1 cellular context compared by ENCODE assay signal in the genomic region with DNA sequence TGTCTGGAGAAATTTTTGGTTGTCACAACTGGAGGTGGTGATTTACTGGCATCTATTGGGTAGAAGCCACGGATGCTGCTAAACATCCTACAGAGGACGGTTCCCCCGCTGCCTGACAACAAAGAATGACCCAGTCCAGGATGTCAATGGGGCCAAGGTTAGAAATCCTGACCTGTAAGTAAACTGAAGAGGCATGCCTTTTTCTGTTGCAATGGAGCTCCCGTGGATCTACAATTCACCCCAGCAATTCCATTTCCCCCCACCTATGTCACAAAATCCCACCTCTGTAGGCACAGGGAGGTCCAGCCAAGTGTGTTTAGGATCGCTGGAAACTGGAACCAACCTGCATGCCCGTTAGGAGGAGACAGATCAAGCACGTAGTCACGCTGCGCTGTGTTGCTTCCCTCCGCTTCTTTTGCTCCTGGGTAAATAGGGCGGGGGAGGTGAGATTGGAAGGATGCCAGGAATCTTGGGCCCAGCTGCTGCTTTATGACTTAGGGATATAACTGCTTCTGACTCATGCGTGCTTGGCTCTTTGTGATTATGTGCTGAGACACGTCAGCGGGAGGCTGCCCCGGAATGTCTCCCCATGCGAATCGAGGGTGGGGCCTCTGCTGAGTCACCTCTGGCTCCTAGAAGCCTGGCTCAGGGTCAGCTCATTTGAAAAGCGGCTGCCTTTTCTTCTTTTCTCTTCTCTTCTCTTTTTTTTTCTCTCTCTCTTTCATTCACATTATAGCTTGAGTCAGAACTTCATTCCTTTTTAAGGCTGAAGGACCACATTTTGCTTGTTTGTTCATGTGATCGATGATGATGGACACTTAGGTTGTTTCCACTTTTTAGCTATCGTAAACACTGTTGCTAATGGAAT.
TF ChIP-seq lines count a peak whose summit lies in the region.

No MANE protein-coding gene starts in this region.

TF ChIP-seq in HEK293, 187 proteins besides CTCF, POLR2A, EP300 and RAD21 (continued from another document and continues in another):
- peak; percentile 88; the same call in 1 of the 2 replicates for TF ChIP-seq ZNF391 (tag by site-specific recombination; IDR thresholded peaks at IDR 0.05; ENCODE audit: borderline replicate concordance, low read depth)
- TF ChIP-seq ZNF366 (tag by site-specific recombination; conservative IDR thresholded peaks at IDR 0.05), result peak; percentile 95
- TF ChIP-seq, protein P1, sequence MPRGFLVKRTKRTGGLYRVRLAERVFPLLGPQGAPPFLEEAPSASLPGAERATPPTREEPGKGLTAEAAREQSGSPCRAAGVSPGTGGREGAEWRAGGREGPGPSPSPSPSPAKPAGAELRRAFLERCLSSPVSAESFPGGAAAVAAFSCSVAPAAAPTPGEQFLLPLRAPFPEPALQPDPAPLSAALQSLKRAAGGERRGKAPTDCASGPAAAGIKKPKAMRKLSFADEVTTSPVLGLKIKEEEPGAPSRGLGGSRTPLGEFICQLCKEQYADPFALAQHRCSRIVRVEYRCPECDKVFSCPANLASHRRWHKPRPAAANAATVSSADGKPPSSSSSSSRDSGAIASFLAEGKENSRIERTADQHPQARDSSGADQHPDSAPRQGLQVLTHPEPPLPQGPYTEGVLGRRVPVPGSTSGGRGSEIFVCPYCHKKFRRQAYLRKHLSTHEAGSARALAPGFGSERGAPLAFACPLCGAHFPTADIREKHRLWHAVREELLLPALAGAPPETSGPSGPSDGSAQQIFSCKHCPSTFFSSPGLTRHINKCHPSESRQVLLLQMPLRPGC (tag by site-specific recombination; IDR thresholded peaks at IDR 0.05), result peak; percentile 100
- TF ChIP-seq ZNF350 (tag by site-specific recombination; IDR thresholded peaks at IDR 0.05), result no peak
- TF ChIP-seq ZNF785 (tag by site-specific recombination; IDR thresholded peaks at IDR 0.05), result no peak
- TF ChIP-seq ZNF610 (tag by site-specific recombination; IDR thresholded peaks at IDR 0.05; ENCODE audit: borderline replicate concordance), result peak; percentile 88
- TF ChIP-seq ZBTB48 (tag by site-specific recombination; IDR thresholded peaks at IDR 0.05), result peak; percentile 90
- no peak for TF ChIP-seq ZNF404 (tag by site-specific recombination; IDR thresholded peaks at IDR 0.05)
- TF ChIP-seq ZNF274 (IDR thresholded peaks at IDR 0.05; ENCODE audit: low read length), result no peak
- no peak for TF ChIP-seq ZNF274 (tag by site-specific recombination; IDR thresholded peaks at IDR 0.05; ENCODE audit: borderline replicate concordance)
- TF ChIP-seq ZNF529 (tag by site-specific recombination; IDR thresholded peaks at IDR 0.05; ENCODE audit: insufficient replicate concordance), result peak; percentile 25
- TF ChIP-seq ZXDB (tag by site-specific recombination; IDR thresholded peaks at IDR 0.05), result peak; percentile 97
- peak; percentile 95 for TF ChIP-seq ZBTB8A (tag by site-specific recombination; IDR thresholded peaks at IDR 0.05)
- no peak for TF ChIP-seq ZNF677 (tag by site-specific recombination; IDR thresholded peaks at IDR 0.05)
- peak; percentile 87 for TF ChIP-seq ZNF843 (tag by site-specific recombination; IDR thresholded peaks at IDR 0.05)
- TF ChIP-seq, protein P2, sequence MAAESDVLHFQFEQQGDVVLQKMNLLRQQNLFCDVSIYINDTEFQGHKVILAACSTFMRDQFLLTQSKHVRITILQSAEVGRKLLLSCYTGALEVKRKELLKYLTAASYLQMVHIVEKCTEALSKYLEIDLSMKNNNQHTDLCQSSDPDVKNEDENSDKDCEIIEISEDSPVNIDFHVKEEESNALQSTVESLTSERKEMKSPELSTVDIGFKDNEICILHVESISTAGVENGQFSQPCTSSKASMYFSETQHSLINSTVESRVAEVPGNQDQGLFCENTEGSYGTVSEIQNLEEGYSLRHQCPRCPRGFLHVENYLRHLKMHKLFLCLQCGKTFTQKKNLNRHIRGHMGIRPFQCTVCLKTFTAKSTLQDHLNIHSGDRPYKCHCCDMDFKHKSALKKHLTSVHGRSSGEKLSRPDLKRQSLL (tag by site-specific recombination; IDR thresholded peaks at IDR 0.05), result peak; percentile 46; the same call in 1 of the 2 replicates
- TF ChIP-seq ZNF169 (tag by site-specific recombination; IDR thresholded peaks at IDR 0.05), result no peak
- TF ChIP-seq, protein P3, sequence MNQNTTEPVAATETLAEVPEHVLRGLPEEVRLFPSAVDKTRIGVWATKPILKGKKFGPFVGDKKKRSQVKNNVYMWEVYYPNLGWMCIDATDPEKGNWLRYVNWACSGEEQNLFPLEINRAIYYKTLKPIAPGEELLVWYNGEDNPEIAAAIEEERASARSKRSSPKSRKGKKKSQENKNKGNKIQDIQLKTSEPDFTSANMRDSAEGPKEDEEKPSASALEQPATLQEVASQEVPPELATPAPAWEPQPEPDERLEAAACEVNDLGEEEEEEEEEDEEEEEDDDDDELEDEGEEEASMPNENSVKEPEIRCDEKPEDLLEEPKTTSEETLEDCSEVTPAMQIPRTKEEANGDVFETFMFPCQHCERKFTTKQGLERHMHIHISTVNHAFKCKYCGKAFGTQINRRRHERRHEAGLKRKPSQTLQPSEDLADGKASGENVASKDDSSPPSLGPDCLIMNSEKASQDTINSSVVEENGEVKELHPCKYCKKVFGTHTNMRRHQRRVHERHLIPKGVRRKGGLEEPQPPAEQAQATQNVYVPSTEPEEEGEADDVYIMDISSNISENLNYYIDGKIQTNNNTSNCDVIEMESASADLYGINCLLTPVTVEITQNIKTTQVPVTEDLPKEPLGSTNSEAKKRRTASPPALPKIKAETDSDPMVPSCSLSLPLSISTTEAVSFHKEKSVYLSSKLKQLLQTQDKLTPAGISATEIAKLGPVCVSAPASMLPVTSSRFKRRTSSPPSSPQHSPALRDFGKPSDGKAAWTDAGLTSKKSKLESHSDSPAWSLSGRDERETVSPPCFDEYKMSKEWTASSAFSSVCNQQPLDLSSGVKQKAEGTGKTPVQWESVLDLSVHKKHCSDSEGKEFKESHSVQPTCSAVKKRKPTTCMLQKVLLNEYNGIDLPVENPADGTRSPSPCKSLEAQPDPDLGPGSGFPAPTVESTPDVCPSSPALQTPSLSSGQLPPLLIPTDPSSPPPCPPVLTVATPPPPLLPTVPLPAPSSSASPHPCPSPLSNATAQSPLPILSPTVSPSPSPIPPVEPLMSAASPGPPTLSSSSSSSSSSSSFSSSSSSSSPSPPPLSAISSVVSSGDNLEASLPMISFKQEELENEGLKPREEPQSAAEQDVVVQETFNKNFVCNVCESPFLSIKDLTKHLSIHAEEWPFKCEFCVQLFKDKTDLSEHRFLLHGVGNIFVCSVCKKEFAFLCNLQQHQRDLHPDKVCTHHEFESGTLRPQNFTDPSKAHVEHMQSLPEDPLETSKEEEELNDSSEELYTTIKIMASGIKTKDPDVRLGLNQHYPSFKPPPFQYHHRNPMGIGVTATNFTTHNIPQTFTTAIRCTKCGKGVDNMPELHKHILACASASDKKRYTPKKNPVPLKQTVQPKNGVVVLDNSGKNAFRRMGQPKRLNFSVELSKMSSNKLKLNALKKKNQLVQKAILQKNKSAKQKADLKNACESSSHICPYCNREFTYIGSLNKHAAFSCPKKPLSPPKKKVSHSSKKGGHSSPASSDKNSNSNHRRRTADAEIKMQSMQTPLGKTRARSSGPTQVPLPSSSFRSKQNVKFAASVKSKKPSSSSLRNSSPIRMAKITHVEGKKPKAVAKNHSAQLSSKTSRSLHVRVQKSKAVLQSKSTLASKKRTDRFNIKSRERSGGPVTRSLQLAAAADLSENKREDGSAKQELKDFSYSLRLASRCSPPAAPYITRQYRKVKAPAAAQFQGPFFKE (tag by site-specific recombination; IDR thresholded peaks at IDR 0.05; ENCODE audit: borderline replicate concordance), result no peak
- 0 out of 2 replicates have a peak, but pooled peaks have one; percentile 49 for TF ChIP-seq MZF1 (tag by site-specific recombination; IDR thresholded peaks at IDR 0.05; ENCODE audit: borderline replicate concordance)
- TF ChIP-seq ZNF549 (tag by site-specific recombination; IDR thresholded peaks at IDR 0.05), result no peak
- no peak for TF ChIP-seq ZNF792 (tag by site-specific recombination; IDR thresholded peaks at IDR 0.05)
- TF ChIP-seq, protein P4, sequence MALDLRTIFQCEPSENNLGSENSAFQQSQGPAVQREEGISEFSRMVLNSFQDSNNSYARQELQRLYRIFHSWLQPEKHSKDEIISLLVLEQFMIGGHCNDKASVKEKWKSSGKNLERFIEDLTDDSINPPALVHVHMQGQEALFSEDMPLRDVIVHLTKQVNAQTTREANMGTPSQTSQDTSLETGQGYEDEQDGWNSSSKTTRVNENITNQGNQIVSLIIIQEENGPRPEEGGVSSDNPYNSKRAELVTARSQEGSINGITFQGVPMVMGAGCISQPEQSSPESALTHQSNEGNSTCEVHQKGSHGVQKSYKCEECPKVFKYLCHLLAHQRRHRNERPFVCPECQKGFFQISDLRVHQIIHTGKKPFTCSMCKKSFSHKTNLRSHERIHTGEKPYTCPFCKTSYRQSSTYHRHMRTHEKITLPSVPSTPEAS (tag by site-specific recombination; IDR thresholded peaks at IDR 0.05), result peak; percentile 45
- TF ChIP-seq ZNF184 (tag by site-specific recombination; IDR thresholded peaks at IDR 0.05), result peak; percentile 94
- TF ChIP-seq ZBTB1 (tag by site-specific recombination; IDR thresholded peaks at IDR 0.05), result peak; percentile 65; the same call in 1 of the 2 replicates
- no peak for TF ChIP-seq ZNF555 (tag by site-specific recombination; conservative IDR thresholded peaks at IDR 0.05)
- no peak for TF ChIP-seq ZNF777 (tag by site-specific recombination; IDR thresholded peaks at IDR 0.05; ENCODE audit: borderline replicate concordance)
- no peak for TF ChIP-seq REPIN1 (tag by site-specific recombination; IDR thresholded peaks at IDR 0.05; ENCODE audit: low read depth)
- TF ChIP-seq ZNF561 (tag by site-specific recombination; IDR thresholded peaks at IDR 0.05; ENCODE audit: borderline replicate concordance), result peak; percentile 99
- TF ChIP-seq, protein P5, sequence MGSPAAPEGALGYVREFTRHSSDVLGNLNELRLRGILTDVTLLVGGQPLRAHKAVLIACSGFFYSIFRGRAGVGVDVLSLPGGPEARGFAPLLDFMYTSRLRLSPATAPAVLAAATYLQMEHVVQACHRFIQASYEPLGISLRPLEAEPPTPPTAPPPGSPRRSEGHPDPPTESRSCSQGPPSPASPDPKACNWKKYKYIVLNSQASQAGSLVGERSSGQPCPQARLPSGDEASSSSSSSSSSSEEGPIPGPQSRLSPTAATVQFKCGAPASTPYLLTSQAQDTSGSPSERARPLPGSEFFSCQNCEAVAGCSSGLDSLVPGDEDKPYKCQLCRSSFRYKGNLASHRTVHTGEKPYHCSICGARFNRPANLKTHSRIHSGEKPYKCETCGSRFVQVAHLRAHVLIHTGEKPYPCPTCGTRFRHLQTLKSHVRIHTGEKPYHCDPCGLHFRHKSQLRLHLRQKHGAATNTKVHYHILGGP (tag by site-specific recombination; IDR thresholded peaks at IDR 0.05), result no peak; the same call in 1 of the 2 replicates
- TF ChIP-seq IKZF3 (tag by site-specific recombination; IDR thresholded peaks at IDR 0.05), result peak; percentile 98
- no peak for TF ChIP-seq ZNF514 (tag by site-specific recombination; IDR thresholded peaks at IDR 0.05)
- no peak for TF ChIP-seq ZNF626 (tag by site-specific recombination; IDR thresholded peaks at IDR 0.05)
- peak; percentile 77 for TF ChIP-seq ZNF76 (tag by site-specific recombination; IDR thresholded peaks at IDR 0.05; ENCODE audit: borderline replicate concordance, low read depth)
- TF ChIP-seq ZNF354C (tag by site-specific recombination; IDR thresholded peaks at IDR 0.05; ENCODE audit: borderline replicate concordance, low read depth), result no peak
- TF ChIP-seq ZEB2 (tag by site-specific recombination; IDR thresholded peaks at IDR 0.05), result peak; percentile 99
- TF ChIP-seq ZNF48 (tag by site-specific recombination; IDR thresholded peaks at IDR 0.05), result no peak
- TF ChIP-seq HOXD13 (CRISPR knock-in tag; IDR thresholded peaks at IDR 0.05; ENCODE audit: borderline replicate concordance), result peak; percentile 87; the same call in 1 of the 2 replicates
- no peak for TF ChIP-seq ZNF707 (tag by site-specific recombination; IDR thresholded peaks at IDR 0.05)
- TF ChIP-seq, protein P6, sequence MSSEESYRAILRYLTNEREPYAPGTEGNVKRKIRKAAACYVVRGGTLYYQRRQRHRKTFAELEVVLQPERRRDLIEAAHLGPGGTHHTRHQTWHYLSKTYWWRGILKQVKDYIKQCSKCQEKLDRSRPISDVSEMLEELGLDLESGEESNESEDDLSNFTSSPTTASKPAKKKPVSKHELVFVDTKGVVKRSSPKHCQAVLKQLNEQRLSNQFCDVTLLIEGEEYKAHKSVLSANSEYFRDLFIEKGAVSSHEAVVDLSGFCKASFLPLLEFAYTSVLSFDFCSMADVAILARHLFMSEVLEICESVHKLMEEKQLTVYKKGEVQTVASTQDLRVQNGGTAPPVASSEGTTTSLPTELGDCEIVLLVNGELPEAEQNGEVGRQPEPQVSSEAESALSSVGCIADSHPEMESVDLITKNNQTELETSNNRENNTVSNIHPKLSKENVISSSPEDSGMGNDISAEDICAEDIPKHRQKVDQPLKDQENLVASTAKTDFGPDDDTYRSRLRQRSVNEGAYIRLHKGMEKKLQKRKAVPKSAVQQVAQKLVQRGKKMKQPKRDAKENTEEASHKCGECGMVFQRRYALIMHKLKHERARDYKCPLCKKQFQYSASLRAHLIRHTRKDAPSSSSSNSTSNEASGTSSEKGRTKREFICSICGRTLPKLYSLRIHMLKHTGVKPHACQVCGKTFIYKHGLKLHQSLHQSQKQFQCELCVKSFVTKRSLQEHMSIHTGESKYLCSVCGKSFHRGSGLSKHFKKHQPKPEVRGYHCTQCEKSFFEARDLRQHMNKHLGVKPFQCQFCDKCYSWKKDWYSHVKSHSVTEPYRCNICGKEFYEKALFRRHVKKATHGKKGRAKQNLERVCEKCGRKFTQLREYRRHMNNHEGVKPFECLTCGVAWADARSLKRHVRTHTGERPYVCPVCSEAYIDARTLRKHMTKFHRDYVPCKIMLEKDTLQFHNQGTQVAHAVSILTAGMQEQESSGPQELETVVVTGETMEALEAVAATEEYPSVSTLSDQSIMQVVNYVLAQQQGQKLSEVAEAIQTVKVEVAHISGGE (tag by site-specific recombination; conservative IDR thresholded peaks at IDR 0.05; ENCODE audit: low read depth), result no peak
- TF ChIP-seq HOXC10 (CRISPR knock-in tag; IDR thresholded peaks at IDR 0.05), result no peak
- peak; percentile 99 for TF ChIP-seq ZNF629 (tag by site-specific recombination; IDR thresholded peaks at IDR 0.05)
- TF ChIP-seq KLF1 (tag by site-specific recombination; IDR thresholded peaks at IDR 0.05), result peak; percentile 95
- peak; percentile 71 for TF ChIP-seq ZFHX2 (tag by site-specific recombination; conservative IDR thresholded peaks at IDR 0.05)
- peak; percentile 98 for TF ChIP-seq SP7 (tag by site-specific recombination; IDR thresholded peaks at IDR 0.05)
- no peak for TF ChIP-seq ZNF214 (tag by site-specific recombination; IDR thresholded peaks at IDR 0.05; ENCODE audit: borderline replicate concordance)
- no peak for TF ChIP-seq ZNF175 (tag by site-specific recombination; IDR thresholded peaks at IDR 0.05)
- TF ChIP-seq, protein P7, sequence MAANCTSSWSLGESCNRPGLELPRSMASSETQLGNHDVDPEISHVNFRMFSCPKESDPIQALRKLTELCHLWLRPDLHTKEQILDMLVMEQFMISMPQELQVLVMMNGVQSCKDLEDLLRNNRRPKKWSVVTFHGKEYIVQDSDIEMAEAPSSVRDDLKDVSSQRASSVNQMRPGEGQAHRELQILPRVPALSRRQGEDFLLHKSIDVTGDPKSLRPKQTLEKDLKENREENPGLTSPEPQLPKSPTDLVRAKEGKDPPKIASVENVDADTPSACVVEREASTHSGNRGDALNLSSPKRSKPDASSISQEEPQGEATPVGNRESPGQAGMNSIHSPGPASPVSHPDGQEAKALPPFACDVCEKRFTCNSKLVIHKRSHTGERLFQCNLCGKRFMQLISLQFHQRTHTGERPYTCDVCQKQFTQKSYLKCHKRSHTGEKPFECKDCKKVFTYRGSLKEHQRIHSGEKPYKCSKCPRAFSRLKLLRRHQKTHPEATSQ (tag by site-specific recombination; IDR thresholded peaks at IDR 0.05), result peak; percentile 88; the same call in 1 of the 2 replicates
- TF ChIP-seq WT1 (tag by site-specific recombination; IDR thresholded peaks at IDR 0.05), result peak; percentile 95
